Comparison of ENCODE assay signal across 15 cellular contexts in genomic region chr17:8394497-8394896, GRCh38. TPM values are rescaled to one million over a fixed set of nuclear protein-coding genes. Genes with fewer than 3 reads are reported as not detected.
DNase-seq lines count a peak whose midpoint lies in the region; ATAC-seq, FAIRE-seq and TF ChIP-seq lines count a peak whose summit lies in the region.
"Not testable (repeated sequence)": the region's sequence is repeated elsewhere in the genome, so short reads cannot be mapped to it uniquely, and the experiment has no call there.
"Had no signal": no experiment of that assay in that cellular context is flagged by ENCODE, and none has a peak within 500 bp of the region (broad histone marks: within the 10 kb centered on the region; RNA-seq: fewer than 3 reads in every experiment).

No MANE protein-coding gene starts in this region.

- H3K27me3 Mint-ChIP-seq in CD8-positive, alpha-beta memory T cell: peaks cover 8 to 20% of the 10 kb centered on the region in 2 donors
- not testable (repeated sequence) for H3K27me3 Mint-ChIP-seq in T-helper 17 cell; naive thymus-derived CD8-positive, alpha-beta T cell

- POLR2A ChIA-PET in CD8-positive, alpha-beta memory T cell (lab: Charles Lee): interaction anchor here (1.0 kb wide), 1 partner anchor 11 kb away, joined by 5 read pairs; no protein-coding TSS in a partner anchor
- POLR2A ChIA-PET in naive thymus-derived CD8-positive, alpha-beta T cell (lab: Charles Lee): interaction anchor here (1.3 to 1.4 kb wide), 2 partner anchors 11 to 12 kb away, joined by 7 to 8 read pairs; partner anchors contain the start of gene RPL26

- H3K27ac ChIP-seq in CD8-positive, alpha-beta memory T cell (ENCODE audit: low read depth, low read length); right atrium auricular region: not testable (repeated sequence)

- not testable (repeated sequence) for TF ChIP-seq CTCF in bronchial epithelial cell (IDR thresholded peaks at IDR 0.05; ENCODE audit: insufficient read depth, low read length, severe bottlenecking); right atrium auricular region (IDR thresholded peaks at IDR 0.05)

- H3K4me3 ChIP-seq in CD8-positive, alpha-beta memory T cell (ENCODE audit: low read length); bronchial epithelial cell (ENCODE audit: low read depth, low read length); right atrium auricular region: not testable (repeated sequence)

- peaks cover 15% of the 10 kb centered on the region for H3K4me1 ChIP-seq in CD8-positive, alpha-beta memory T cell (ENCODE audit: insufficient read depth, low read length)
- H3K4me1 ChIP-seq in right atrium auricular region: not testable (repeated sequence)

- not testable (repeated sequence) for ATAC-seq in T-helper 17 cell; naive thymus-derived CD8-positive, alpha-beta T cell; stimulated activated effector memory CD8-positive, alpha-beta T cell treated with anti-CD3 and anti-CD28 coated beads, Interleukin-12 subunit alpha, Interleukin-12 subunit beta, amount 100 ng/mL, for 72 hours

- CTCF ChIA-PET in CD8-positive, alpha-beta memory T cell (lab: Charles Lee): interaction anchor here (0.6 to 4.8 kb wide), 5 partner anchors 11 to 352 kb away, joined by 3 to 21 read pairs (median 4); no protein-coding TSS in a partner anchor

- H3K36me3 ChIP-seq in CD8-positive, alpha-beta memory T cell (ENCODE audit: insufficient read depth, low read length); bronchial epithelial cell (ENCODE audit: control insufficient read depth, insufficient read depth, low read length); right atrium auricular region: not testable (repeated sequence)

- H3K9me3 Mint-ChIP-seq in CD8-positive, alpha-beta memory T cell; naive thymus-derived CD8-positive, alpha-beta T cell; stimulated activated effector memory CD8-positive, alpha-beta T cell treated with anti-CD3 and anti-CD28 coated beads, Interleukin-12 subunit alpha, Interleukin-12 subunit beta, amount 100 ng/mL, for 72 hours: not testable (repeated sequence)

- not testable (repeated sequence) for H3K9me3 ChIP-seq in CD8-positive, alpha-beta memory T cell (ENCODE audit: low read length); T-helper 17 cell (ENCODE audit: control insufficient read depth, low read length, poor library complexity, severe bottlenecking); right atrium auricular region

- not testable (repeated sequence) for H3K4me3 Mint-ChIP-seq in CD8-positive, alpha-beta memory T cell; T-helper 17 cell; naive thymus-derived CD8-positive, alpha-beta T cell; stimulated activated effector memory CD8-positive, alpha-beta T cell treated with anti-CD3 and anti-CD28 coated beads, Interleukin-12 subunit alpha, Interleukin-12 subunit beta, amount 100 ng/mL, for 72 hours

- peak overlapping the region in 5 of 8 donors; percentile 52 to 100 (median 91) for H3K27ac Mint-ChIP-seq in CD8-positive, alpha-beta memory T cell
- H3K27ac Mint-ChIP-seq in T-helper 17 cell: peak overlapping the region; percentile 92
- H3K27ac Mint-ChIP-seq in naive thymus-derived CD8-positive, alpha-beta T cell: peak overlapping the region in 6 of 10 donors; percentile 62 to 99 (median 96)
- peak overlapping the region; percentile 86 for H3K27ac Mint-ChIP-seq in stimulated activated effector memory CD8-positive, alpha-beta T cell treated with anti-CD3 and anti-CD28 coated beads, Interleukin-12 subunit alpha, Interleukin-12 subunit beta, amount 100 ng/mL, for 72 hours

- H3K27me3 ChIP-seq in CD8-positive, alpha-beta memory T cell (ENCODE audit: insufficient read depth, low read length, poor library complexity, severe bottlenecking); bronchial epithelial cell (ENCODE audit: control insufficient read depth, insufficient read depth, low read length); right atrium auricular region: not testable (repeated sequence)

- H3K36me3 Mint-ChIP-seq in CD8-positive, alpha-beta memory T cell; T-helper 17 cell (ENCODE audit: low read depth); naive thymus-derived CD8-positive, alpha-beta T cell; stimulated activated effector memory CD8-positive, alpha-beta T cell treated with anti-CD3 and anti-CD28 coated beads, Interleukin-12 subunit alpha, Interleukin-12 subunit beta, amount 100 ng/mL, for 72 hours: not testable (repeated sequence)

- not testable (repeated sequence) for DNase-seq in CD8-positive, alpha-beta memory T cell; T-helper 17 cell; bronchial epithelial cell (ENCODE audit: low read depth); naive thymus-derived CD8-positive, alpha-beta T cell; stimulated activated effector memory CD8-positive, alpha-beta T cell treated with anti-CD3 and anti-CD28 coated beads, Interleukin-12 subunit alpha, Interleukin-12 subunit beta, amount 100 ng/mL, for 72 hours (ENCODE audit: low spot score in 2 of 2)
- peak; percentile 42 for DNase-seq in right atrium auricular region (ENCODE audit: low spot score)

- H3K4me1 Mint-ChIP-seq in CD8-positive, alpha-beta memory T cell: peaks cover 13 to 22% (median 15%) of the 10 kb centered on the region in 3 donors
- peaks cover 11% of the 10 kb centered on the region for H3K4me1 Mint-ChIP-seq in T-helper 17 cell
- peaks cover 9 to 18% (median 12%) of the 10 kb centered on the region in 4 donors for H3K4me1 Mint-ChIP-seq in naive thymus-derived CD8-positive, alpha-beta T cell
- peaks cover 13% of the 10 kb centered on the region for H3K4me1 Mint-ChIP-seq in stimulated activated effector memory CD8-positive, alpha-beta T cell treated with anti-CD3 and anti-CD28 coated beads, Interleukin-12 subunit alpha, Interleukin-12 subunit beta, amount 100 ng/mL, for 72 hours

- FAIRE-seq in bronchial epithelial cell (lab: Jason Lieb, UNC): peak; percentile 28

RNA-seq across cellular contexts. Expression of gene RNF222, which starts 3.1 kb away (rescaled TPM):
- total RNA-seq in CD8-positive, alpha-beta memory T cell: not detected
- 0.18 TPM for polyA plus RNA-seq in CD8-positive, alpha-beta memory T cell
- total RNA-seq in T-helper 17 cell (under 1 TPM; 0.52 to 0.62 TPM), bronchial epithelial cell (under 0.01 and 0.38 TPM in 2 replicates), right atrium auricular region (not detected)
- total RNA-seq in naive thymus-derived CD8-positive, alpha-beta T cell: under 1 TPM; 0.18 to 0.19 TPM
- polyA plus RNA-seq in naive thymus-derived CD8-positive, alpha-beta T cell: under 1 TPM in 2 of 3 donors, not detected in 1; 0.15 to 0.19 TPM
- total RNA-seq: A172, A673, Calu3, Daoy, H4 had no signal
- polyA plus RNA-seq: BJ, GM23338 had no signal

RNA-seq across cellular contexts. Expression of gene RPL26, which starts 11.5 kb away (rescaled TPM):
- total RNA-seq in CD8-positive, alpha-beta memory T cell: 1,000 to 10,000 TPM; 2,453 to 2,522 TPM
- 1,507 TPM for polyA plus RNA-seq in CD8-positive, alpha-beta memory T cell
- total RNA-seq in T-helper 17 cell (1,000 to 10,000 TPM; 2,731 to 2,885 TPM), bronchial epithelial cell (6,352 and 10,136 TPM in 2 replicates), right atrium auricular region (1,000 to 10,000 TPM; 1,618 to 2,343 TPM)
- total RNA-seq in naive thymus-derived CD8-positive, alpha-beta T cell: 1,000 to 10,000 TPM; 2,896 to 2,977 TPM
- polyA plus RNA-seq in naive thymus-derived CD8-positive, alpha-beta T cell: 1,000 to 10,000 TPM; 1,685 to 2,097 (median 2,039) TPM

RNA-seq across cellular contexts. Expression of gene NDEL1, which starts 41.2 kb away (rescaled TPM):
- total RNA-seq in CD8-positive, alpha-beta memory T cell: 10 to 100 TPM; 50.6 to 57.1 TPM
- polyA plus RNA-seq in CD8-positive, alpha-beta memory T cell: 66.6 TPM
- total RNA-seq in T-helper 17 cell: 100 to 1,000 TPM; 259 to 267 TPM
- 47.1 and 52.6 TPM in 2 replicates for total RNA-seq in bronchial epithelial cell
- 10 to 100 TPM; 34.9 to 38.7 TPM for total RNA-seq in right atrium auricular region
- 100 to 1,000 TPM in 1 of 2 experiments, 10 to 100 TPM in 1; 99.8 to 113 TPM for total RNA-seq in naive thymus-derived CD8-positive, alpha-beta T cell
- polyA plus RNA-seq in naive thymus-derived CD8-positive, alpha-beta T cell: 10 to 100 TPM; 40.3 to 56.8 (median 47.8) TPM

RNA-seq across cellular contexts. Expression of gene ODF4, which starts 54.9 kb away (rescaled TPM):
- not detected for total RNA-seq in CD8-positive, alpha-beta memory T cell
- not detected for polyA plus RNA-seq in CD8-positive, alpha-beta memory T cell
- total RNA-seq in T-helper 17 cell (not detected), bronchial epithelial cell (not detected in 2 replicates), right atrium auricular region (not detected)
- not detected for total RNA-seq in naive thymus-derived CD8-positive, alpha-beta T cell
- polyA plus RNA-seq in naive thymus-derived CD8-positive, alpha-beta T cell: not detected
- total RNA-seq: A172, A673, Calu3, Daoy, G401, GM23338, H4, H9 had no signal
- polyA plus RNA-seq: BJ, GM23338 had no signal
